9 cellular contexts compared by ENCODE assay signal in genomic region chr1:198162091-198162767, GRCh38. TPM values are rescaled to one million over a fixed set of nuclear protein-coding genes. Genes with fewer than 3 reads are reported as not detected.
DNase-seq lines count a peak whose midpoint lies in the region; ATAC-seq, FAIRE-seq and TF ChIP-seq lines count a peak whose summit lies in the region.
"Had no signal": no experiment of that assay in that cellular context is flagged by ENCODE, and none has a peak within 500 bp of the region (broad histone marks: within the 10 kb centered on the region; RNA-seq: fewer than 3 reads in every experiment).

No MANE protein-coding gene starts in this region.

- peaks cover 38% of the 10 kb centered on the region for H3K4me1 Mint-ChIP-seq in neural progenitor cell

- CTCF ChIA-PET in HEK293T (lab: Yijun Ruan, JAX) = no interaction called here

- peaks cover 15% of the 10 kb centered on the region for H3F3A ChIP-seq in neural progenitor cell (ENCODE audit: low read depth)

- FAIRE-seq in GM18507 (lab: Jason Lieb, UNC) = peak; percentile 85

- peak overlapping the region; percentile 61 to 76 for H3K27ac ChIP-seq in mucosa of rectum (ENCODE audit: low read depth in 2 of 2, low read length in 2 of 2)
- no peak overlapping the region for H3K27ac ChIP-seq in neural progenitor cell

- ATAC-seq in HG02610 (IDR thresholded peaks at IDR 0.05; ENCODE audit: unreplicated experiment) = peak; percentile 19

- H3K4me3 Mint-ChIP-seq in neural progenitor cell = no peak overlapping the region

- no peak for TF ChIP-seq CTCF in neural progenitor cell (IDR thresholded peaks at IDR 0.05)

- H3K4me2 ChIP-seq in neural progenitor cell = no peak overlapping the region

- H3K27me3 Mint-ChIP-seq in neural progenitor cell (ENCODE audit: insufficient read depth, low read depth) = peaks cover 2% of the 10 kb centered on the region

- H3K27me3 ChIP-seq in mucosa of rectum (ENCODE audit: control insufficient read depth in 2 of 2, insufficient read depth in 2 of 2, low read length in 2 of 2) (no peaks in the 10 kb centered on the region), neural progenitor cell (no peaks in the 10 kb centered on the region)

- H3K79me2 ChIP-seq in neural progenitor cell (ENCODE audit: low read depth) = peaks cover 90% of the 10 kb centered on the region

- H3K36me3 ChIP-seq in mucosa of rectum (ENCODE audit: control insufficient read depth in 2 of 2, insufficient read depth in 2 of 2, low read length in 2 of 2) (no peaks in the 10 kb centered on the region), neural progenitor cell (no peaks in the 10 kb centered on the region)

- no peaks in the 10 kb centered on the region for H3K9me3 Mint-ChIP-seq in neural progenitor cell

- H3K4me3 ChIP-seq in mucosa of rectum (ENCODE audit: low read length in 2 of 2) (peak overlapping the region; percentile 24 to 46), neural progenitor cell (no peak overlapping the region)
- H3K4me3 ChIP-seq: skin epidermis had no signal

- no peaks in the 10 kb centered on the region for H4K20me1 ChIP-seq in neural progenitor cell (ENCODE audit: low read depth)

- no peak for DNase-seq in GM18507 (ENCODE audit: extremely low spot score, insufficient read length, low read depth)
- DNase-seq in SW480 (ENCODE audit: low spot score) = peak; percentile 26
- DNase-seq in activated gamma-delta T cell treated with Interleukin-2 at 50 U/mL for 16 hours = no peak
- DNase-seq in neural progenitor cell (ENCODE audit: low spot score) = no peak
- no peak for DNase-seq in DMS153 (lab: John Stamatoyannopoulos, UW)
- no peak for DNase-seq in HEK293T (ENCODE audit: extremely low spot score)

- H3K9ac ChIP-seq in mucosa of rectum (ENCODE audit: low read depth in 1 of 2, low read length in 2 of 2) (peak overlapping the region in 1 of 2 donors; percentile 46), neural progenitor cell (no peak overlapping the region)

- POLR2A ChIA-PET in HEK293T (lab: Yijun Ruan, JAX) = no interaction called here

- H2AFZ ChIP-seq in neural progenitor cell (replicated peaks) = no peak overlapping the region

- no peak overlapping the region for H3K27ac Mint-ChIP-seq in neural progenitor cell

- H3K36me3 Mint-ChIP-seq in neural progenitor cell = peaks cover 6% of the 10 kb centered on the region

- H3K4me1 ChIP-seq in mucosa of rectum (ENCODE audit: control insufficient read depth in 2 of 2, insufficient read depth in 2 of 2, low read length in 2 of 2) = peaks cover 38 to 46% of the 10 kb centered on the region in 2 donors
- peaks cover 34% of the 10 kb centered on the region for H3K4me1 ChIP-seq in neural progenitor cell

- H3K9me3 ChIP-seq in mucosa of rectum (ENCODE audit: control insufficient read depth in 2 of 2, low read length in 2 of 2) = no peaks in the 10 kb centered on the region
- no peaks in the 10 kb centered on the region for H3K9me3 ChIP-seq in neural progenitor cell (ENCODE audit: low read depth)

TF ChIP-seq in HEK293T, 16 proteins besides CTCF, POLR2A, EP300 and RAD21:
- TF ChIP-seq ELF4 (IDR thresholded peaks at IDR 0.05) = no peak
- TF ChIP-seq CTBP1 (IDR thresholded peaks at IDR 0.05; ENCODE audit: borderline replicate concordance) = no peak
- TF ChIP-seq L3MBTL2 (conservative IDR thresholded peaks at IDR 0.05) = no peak
TF ChIP-seq in HEK293T: peak in this region for 0.

RNA-seq across cellular contexts. Expression of gene NEK7, which starts 5.4 kb away (rescaled TPM):
- total RNA-seq in neural progenitor cell (ENCODE audit: low replicate concordance) = 20.7 and 34.7 TPM in 2 replicates
